Comparison of ENCODE assay signal across 1 cellular context in the genomic region with DNA sequence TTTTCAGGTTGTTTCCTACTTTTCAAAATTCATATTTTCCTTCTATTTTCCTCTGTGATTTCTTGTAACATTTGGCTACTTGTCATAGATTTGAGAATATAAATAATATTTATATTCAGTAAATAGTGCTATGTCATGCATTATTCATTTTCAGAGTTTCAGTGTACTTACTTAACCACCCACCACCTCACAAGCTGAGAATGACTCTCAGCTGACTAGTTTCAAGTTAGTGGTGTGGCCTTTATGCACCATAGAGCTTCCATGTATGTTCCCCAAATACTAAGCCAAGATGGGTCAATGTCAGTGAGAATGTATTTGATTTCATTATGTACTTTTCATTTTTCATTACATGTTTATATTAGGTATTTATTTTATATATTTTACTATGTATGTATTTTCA.
TF ChIP-seq lines count a peak whose summit lies in the region.

No MANE protein-coding gene starts in this region.

TF ChIP-seq in IMR-90, 13 proteins besides CTCF, POLR2A, EP300 and RAD21 (continued from another document):
- TF ChIP-seq, protein P1, sequence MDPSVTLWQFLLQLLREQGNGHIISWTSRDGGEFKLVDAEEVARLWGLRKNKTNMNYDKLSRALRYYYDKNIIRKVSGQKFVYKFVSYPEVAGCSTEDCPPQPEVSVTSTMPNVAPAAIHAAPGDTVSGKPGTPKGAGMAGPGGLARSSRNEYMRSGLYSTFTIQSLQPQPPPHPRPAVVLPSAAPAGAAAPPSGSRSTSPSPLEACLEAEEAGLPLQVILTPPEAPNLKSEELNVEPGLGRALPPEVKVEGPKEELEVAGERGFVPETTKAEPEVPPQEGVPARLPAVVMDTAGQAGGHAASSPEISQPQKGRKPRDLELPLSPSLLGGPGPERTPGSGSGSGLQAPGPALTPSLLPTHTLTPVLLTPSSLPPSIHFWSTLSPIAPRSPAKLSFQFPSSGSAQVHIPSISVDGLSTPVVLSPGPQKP (IDR thresholded peaks at IDR 0.05; ENCODE audit: borderline replicate concordance, low read depth, low read length) = no peak
